11 cellular contexts compared by ENCODE assay signal in genomic region chr2:104033399-104033798, GRCh38.
DNase-seq lines count a peak whose midpoint lies in the region; TF ChIP-seq lines count a peak whose summit lies in the region.
"Had no signal": no experiment of that assay in that cellular context is flagged by ENCODE, and none has a peak within 500 bp of the region (broad histone marks: within the 10 kb centered on the region; RNA-seq: fewer than 3 reads in every experiment).

No MANE protein-coding gene starts in this region.

- H3K27ac Mint-ChIP-seq in brain = peak overlapping the region in 4 of 5 experiments; percentile 5 to 79 (median 26)
- H3K27ac Mint-ChIP-seq in neural crest cell (ENCODE audit: unreplicated experiment) = no peak overlapping the region

- no peak overlapping the region for H3K4me3 ChIP-seq in LNCaP clone FGC (ENCODE audit: low read depth, low read length)
- H3K4me3 ChIP-seq in colonic mucosa = no peak overlapping the region
- H3K4me3 ChIP-seq in Peyer's patch = no peak overlapping the region
- H3K4me3 ChIP-seq: HAP-1 had no signal

- intact Hi-C loops in colonic mucosa (cut with DNase I) = no loop called here

- H3K27me3 Mint-ChIP-seq in brain (peaks cover 5% of the 10 kb centered on the region), neural crest cell (ENCODE audit: low read depth) (no peaks in the 10 kb centered on the region)

- TF ChIP-seq CTCF in GM10248 (IDR thresholded peaks at IDR 0.05; ENCODE audit: control extremely low read depth, extremely low read depth, low read depth, missing control alignments) (peak; percentile 19), LNCaP clone FGC (IDR thresholded peaks at IDR 0.05; ENCODE audit: control insufficient read depth, extremely low read depth, insufficient read depth) (peak; percentile 62), brain (conservative IDR thresholded peaks at IDR 0.05) (peak; percentile 67 to 79), neural crest cell (conservative IDR thresholded peaks at IDR 0.05) (peak; percentile 70), colonic mucosa (IDR thresholded peaks at IDR 0.05) (no peak), Peyer's patch (IDR thresholded peaks at IDR 0.05) (peak in 3 of 6 experiments; percentile 17 to 35 (median 18))

- H3K9me3 ChIP-seq in colonic mucosa (no peaks in the 10 kb centered on the region), Peyer's patch (no peaks in the 10 kb centered on the region)
- H3K9me3 ChIP-seq: HAP-1 had no signal

- H3K9ac ChIP-seq in colonic mucosa (ENCODE audit: low read depth in 2 of 2, low read length in 2 of 2) = no peak overlapping the region

- H3K36me3 Mint-ChIP-seq in brain = no peaks in the 10 kb centered on the region
- no peaks in the 10 kb centered on the region for H3K36me3 Mint-ChIP-seq in neural crest cell (ENCODE audit: low read depth)

- H3K27me3 ChIP-seq in colonic mucosa (no peaks in the 10 kb centered on the region), Peyer's patch (no peaks in the 10 kb centered on the region)

- no peak for DNase-seq in GM10248 (ENCODE audit: extremely low spot score)
- peak; percentile 37 for DNase-seq in LNCaP clone FGC (ENCODE audit: low read depth)
- DNase-seq in neural crest cell (ENCODE audit: low read depth, low spot score) = no peak
- no peak for DNase-seq in colonic mucosa
- DNase-seq in stimulated activated naive CD4-positive, alpha-beta T cell treated with Interleukin-2 at 50 U/mL for 16 hours (lab: John Stamatoyannopoulos, UW) = no peak
- DNase-seq in Peyer's patch = no peak
- DNase-seq: left cardiac atrium; SHP77 treated with DMSO at 0.1 percent for 48 hours; stimulated activated naive CD4-positive, alpha-beta T cell had no signal

- no peaks in the 10 kb centered on the region for H3K4me1 ChIP-seq in colonic mucosa
- no peaks in the 10 kb centered on the region for H3K4me1 ChIP-seq in Peyer's patch
- H3K4me1 ChIP-seq: HAP-1 had no signal

- H3K9me3 Mint-ChIP-seq in brain (peaks cover 0 to 11% (median 0%) of the 10 kb centered on the region in 5 experiments), neural crest cell (no peaks in the 10 kb centered on the region)

- H3K36me3 ChIP-seq in colonic mucosa = no peaks in the 10 kb centered on the region
- no peaks in the 10 kb centered on the region for H3K36me3 ChIP-seq in Peyer's patch
- H3K36me3 ChIP-seq: HAP-1 had no signal

- H3K4me1 Mint-ChIP-seq in brain (peaks cover 38% of the 10 kb centered on the region), neural crest cell (peaks cover 5% of the 10 kb centered on the region)

- H3K4me3 Mint-ChIP-seq in brain (peak overlapping the region in 2 of 5 experiments; percentile 0 to 51), neural crest cell (no peak overlapping the region)

- no peak for TF ChIP-seq POLR2A in Peyer's patch (IDR thresholded peaks at IDR 0.05)

- POLR2A ChIA-PET in GM10248 (lab: Yijun Ruan, JAX) = no interaction called here

- CTCF ChIA-PET in GM10248 (lab: Yijun Ruan, JAX) = no interaction called here

- no peak overlapping the region for H3K27ac ChIP-seq in colonic mucosa
- H3K27ac ChIP-seq in Peyer's patch = no peak overlapping the region
